ENCODE assay signal across 9 cellular contexts in the genomic region with DNA sequence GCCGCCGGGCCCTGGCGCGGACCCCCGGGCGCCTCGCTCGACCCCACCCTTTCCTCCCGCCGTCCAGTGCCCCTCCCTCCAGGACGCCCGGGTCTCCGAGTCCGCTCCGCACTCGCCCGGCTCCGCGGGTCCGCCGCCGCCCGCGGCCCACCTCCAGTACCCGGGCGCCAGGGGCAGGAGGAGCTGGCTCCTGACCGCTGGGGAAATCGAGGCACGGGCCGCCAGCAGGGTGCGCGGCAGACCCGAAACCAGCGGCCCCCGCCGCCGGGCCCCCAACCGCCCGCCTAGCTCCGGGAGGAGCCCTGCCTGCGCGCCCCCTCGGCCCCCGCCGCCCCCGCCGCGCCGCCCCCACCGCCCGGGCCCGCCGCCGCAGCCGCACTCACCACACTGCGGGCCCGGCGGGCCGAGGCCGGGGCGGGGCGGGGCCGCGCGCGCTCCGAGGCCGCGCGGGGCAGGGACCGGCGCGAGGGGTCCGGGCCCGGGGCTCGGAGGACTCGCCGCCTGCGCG. TPM values are rescaled to one million over a fixed set of nuclear protein-coding genes. Genes with fewer than 3 reads are reported as not detected.
DNase-seq lines count a peak whose midpoint lies in the region; ATAC-seq, FAIRE-seq and TF ChIP-seq lines count a peak whose summit lies in the region.
"Had no signal": no experiment of that assay in that cellular context is flagged by ENCODE, and none has a peak within 500 bp of the region (broad histone marks: within the 10 kb centered on the region; RNA-seq: fewer than 3 reads in every experiment).

No MANE protein-coding gene starts in this region.

- H3K4me1 ChIP-seq in CD8-positive, alpha-beta T cell (ENCODE audit: insufficient read depth, low read length), result peaks cover 28% of the 10 kb centered on the region
- H3K4me1 ChIP-seq in OCI-LY1 (ENCODE audit: insufficient read depth, low read length, severe bottlenecking) (peaks cover 36% of the 10 kb centered on the region), endocrine pancreas (ENCODE audit: control insufficient read depth, insufficient read depth, low read length) (no peaks in the 10 kb centered on the region)

- DNase-seq in CD8-positive, alpha-beta T cell, result peak in 1 of 7 experiments; percentile 59
- DNase-seq in omental fat pad (ENCODE audit: low spot score) (no peak), urothelium cell line (ENCODE audit: low spot score) (no peak), T1000 (lab: John Stamatoyannopoulos, UW) (no peak)

- ATAC-seq in CD8-positive, alpha-beta T cell, result peak; percentile 0
- peak; percentile 11 for ATAC-seq in GM21447 (IDR thresholded peaks at IDR 0.05; ENCODE audit: unreplicated experiment)
- peak; percentile 1 for ATAC-seq in omental fat pad (ENCODE audit: low FRiP score)
- no peak for ATAC-seq in HG03135 (IDR thresholded peaks at IDR 0.05; ENCODE audit: unreplicated experiment)

- CTCF ChIA-PET in CD8-positive, alpha-beta T cell (lab: Charles Lee), result interaction anchor here (0.9 to 1.2 kb wide), 3 partner anchors 27 to 94 kb away, joined by 3 to 5 read pairs (median 3); no protein-coding TSS in a partner anchor

- intact Hi-C loops in CD8-positive, alpha-beta T cell (cut with DNase I, micrococcal nuclease), result loop anchor here (1.0 to 5.0 kb wide), 4 partner anchors 9 to 66 kb away; partner anchors contain the start of genes ALYREF (in 2 of the 2), ANAPC11 (in 2 of the 2), P4HB (in 2 of the 2) and ARHGDIA (in 1 of the 2)

- peak overlapping the region; percentile 61 for H3K4me3 Mint-ChIP-seq in CD8-positive, alpha-beta T cell

- H3K9me2 ChIP-seq in OCI-LY1 (ENCODE audit: low read depth, low read length), result no peaks in the 10 kb centered on the region

- peak overlapping the region; percentile 79 for H3K4me2 ChIP-seq in OCI-LY1 (ENCODE audit: low read length)

- H3K4me3 ChIP-seq in CD8-positive, alpha-beta T cell (ENCODE audit: low read depth, low read length), result peak overlapping the region; percentile 59
- peak overlapping the region; percentile 86 for H3K4me3 ChIP-seq in OCI-LY1 (ENCODE audit: low read depth, low read length, poor library complexity, severe bottlenecking)
- H3K4me3 ChIP-seq in endocrine pancreas (ENCODE audit: control insufficient read depth, insufficient read depth, low read length), result no peak overlapping the region

- FAIRE-seq in urothelium cell line (lab: Jason Lieb, UNC), result no peak

- POLR2A ChIA-PET in CD8-positive, alpha-beta T cell (lab: Charles Lee), result interaction anchor here (0.6 to 2.6 kb wide), 5 partner anchors 10 to 416 kb away, joined by 3 to 10 read pairs (median 4); partner anchors contain the start of genes MCRIP1 and SIRT7

- peaks cover 19% of the 10 kb centered on the region for H3K4me1 Mint-ChIP-seq in CD8-positive, alpha-beta T cell (ENCODE audit: low read depth)

- no peaks in the 10 kb centered on the region for H3K36me3 Mint-ChIP-seq in CD8-positive, alpha-beta T cell

- no peak overlapping the region for H3K27ac ChIP-seq in CD8-positive, alpha-beta T cell (ENCODE audit: low read depth, low read length)
- peak overlapping the region; percentile 74 for H3K27ac ChIP-seq in OCI-LY1 (ENCODE audit: low read depth, low read length, poor library complexity, severe bottlenecking)

- H3F3A ChIP-seq in OCI-LY1 (ENCODE audit: insufficient read depth, low read length), result no peaks in the 10 kb centered on the region

- H3K27me3 Mint-ChIP-seq in CD8-positive, alpha-beta T cell (ENCODE audit: low read depth), result peaks cover 4% of the 10 kb centered on the region

- H4K20me1 ChIP-seq in OCI-LY1 (ENCODE audit: insufficient read depth, low read length), result no peaks in the 10 kb centered on the region

- H3K36me3 ChIP-seq in CD8-positive, alpha-beta T cell (ENCODE audit: insufficient read depth, low read length), result no peaks in the 10 kb centered on the region
- H3K36me3 ChIP-seq in OCI-LY1 (ENCODE audit: insufficient read depth, low read length), result peaks cover 5% of the 10 kb centered on the region; the same call in 1 of the 2 replicates
- H3K36me3 ChIP-seq in endocrine pancreas (ENCODE audit: control insufficient read depth, insufficient read depth, low read length), result no peaks in the 10 kb centered on the region

- no peaks in the 10 kb centered on the region for H3K9me3 ChIP-seq in CD8-positive, alpha-beta T cell (ENCODE audit: low read length)
- H3K9me3 ChIP-seq in OCI-LY1 (ENCODE audit: low read length) (no peaks in the 10 kb centered on the region), endocrine pancreas (ENCODE audit: control insufficient read depth, low read length) (no peaks in the 10 kb centered on the region)

- peak overlapping the region; percentile 90 for H3K9ac ChIP-seq in OCI-LY1 (ENCODE audit: low read length)
- H3K9ac ChIP-seq in endocrine pancreas (ENCODE audit: control insufficient read depth, insufficient read depth, low read length), result peak overlapping the region; percentile 72

- TF ChIP-seq CTCF in CD8-positive, alpha-beta T cell (IDR thresholded peaks at IDR 0.05), result no peak
- TF ChIP-seq CTCF in OCI-LY1 (IDR thresholded peaks at IDR 0.05; ENCODE audit: low read length), result no peak
- TF ChIP-seq CTCF in omental fat pad (IDR thresholded peaks at IDR 0.05), result no peak

- H3K79me2 ChIP-seq in OCI-LY1 (ENCODE audit: insufficient read depth, low read length), result peaks cover 24% of the 10 kb centered on the region

- no peak overlapping the region for H2AFZ ChIP-seq in OCI-LY1 (ENCODE audit: low read length)

- no peak overlapping the region for H3K27ac Mint-ChIP-seq in CD8-positive, alpha-beta T cell

- H3K9me3 Mint-ChIP-seq in CD8-positive, alpha-beta T cell, result no peaks in the 10 kb centered on the region

- H3K27me3 ChIP-seq in CD8-positive, alpha-beta T cell (ENCODE audit: insufficient read depth, low read length), result no peaks in the 10 kb centered on the region
- H3K27me3 ChIP-seq in OCI-LY1 (ENCODE audit: insufficient read depth, low read length), result no peaks in the 10 kb centered on the region
- H3K27me3 ChIP-seq in endocrine pancreas (ENCODE audit: control insufficient read depth, insufficient read depth, low read length), result no peaks in the 10 kb centered on the region

RNA-seq across cellular contexts. Expression of gene MAFG, which starts 0.3 kb away (rescaled TPM):
- 10 to 100 TPM in 1 of 2 experiments, 1 to 10 TPM in 1; 8.5 to 10.5 TPM for total RNA-seq in CD8-positive, alpha-beta T cell
- total RNA-seq in omental fat pad, result 10 to 100 TPM; 22.2 to 31.5 (median 25.6) TPM

RNA-seq across cellular contexts. Expression of gene SIRT7, which starts 9.2 kb away (rescaled TPM):
- 10 to 100 TPM; 75.2 to 76.1 TPM for total RNA-seq in CD8-positive, alpha-beta T cell
- 10 to 100 TPM; 15.4 to 25.7 (median 20.2) TPM for total RNA-seq in omental fat pad

RNA-seq across cellular contexts. Expression of gene PYCR1, which starts 9.9 kb away (rescaled TPM):
- total RNA-seq in CD8-positive, alpha-beta T cell, result 1 to 10 TPM in 1 of 2 experiments, under 1 TPM in 1; 0.56 to 1.5 TPM
- 10 to 100 TPM in 2 of 4 donors, 1 to 10 TPM in 2; 4.8 to 13.9 (median 10.8) TPM for total RNA-seq in omental fat pad

RNA-seq across cellular contexts. Expression of gene PCYT2, which starts 16.0 kb away (rescaled TPM):
- total RNA-seq in CD8-positive, alpha-beta T cell, result 10 to 100 TPM; 18.0 to 18.1 TPM
- 10 to 100 TPM; 36.5 to 64.7 (median 45.5) TPM for total RNA-seq in omental fat pad

RNA-seq across cellular contexts. Expression of gene MYADML2, which starts 19.8 kb away (rescaled TPM):
- total RNA-seq in CD8-positive, alpha-beta T cell, result not detected
- not detected for total RNA-seq in omental fat pad
- total RNA-seq: NCI-H460 had no signal
